In the genomic region with DNA sequence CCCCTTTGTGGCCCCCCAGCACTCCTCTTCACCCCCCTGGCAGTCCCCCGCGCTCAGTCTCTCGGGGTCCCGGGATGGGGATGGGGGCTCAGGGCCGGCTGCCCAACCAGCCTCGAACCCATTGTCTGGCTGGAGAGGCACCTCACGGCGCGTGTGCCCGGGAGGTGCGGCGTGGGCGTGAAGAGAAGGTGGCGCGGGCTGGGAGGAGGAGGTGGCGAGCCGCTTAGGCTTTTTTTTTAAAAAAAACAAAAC, we compare ENCODE assay signal across 9 cellular contexts. TPM values are rescaled to one million over a fixed set of nuclear protein-coding genes. Genes with fewer than 3 reads are reported as not detected.
A peak's percentile ranks its signal among the peaks of the same experiment; 100 is the strongest.
DNase-seq lines count a peak whose midpoint lies in the region; ATAC-seq, FAIRE-seq and TF ChIP-seq lines count a peak whose summit lies in the region.
"Had no signal": no experiment of that assay in that cellular context is flagged by ENCODE, and none has a peak within 500 bp of the region (broad histone marks: within the 10 kb centered on the region; RNA-seq: fewer than 3 reads in every experiment).

No MANE protein-coding gene starts in this region.

- FAIRE-seq in astrocyte (lab: Jason Lieb, UNC) (no peak), keratinocyte (lab: Jason Lieb, UNC) (no peak)
- FAIRE-seq: A204.1 had no signal

- dilution Hi-C loops in keratinocyte (cut with MboI; ENCODE audit: extremely low pct_ligation_motif_present, low sequenced_read_pairs): no loop called here

- H3K4me1 ChIP-seq in astrocyte (ENCODE audit: insufficient read depth, low read length) (peaks cover 6% of the 10 kb centered on the region), keratinocyte (ENCODE audit: control insufficient read depth, extremely low read depth, insufficient read depth, low read length) (peaks cover 25% of the 10 kb centered on the region)

- H3K79me2 ChIP-seq in astrocyte (ENCODE audit: insufficient read depth, low read length): peaks cover 53% of the 10 kb centered on the region
- peaks cover 56% of the 10 kb centered on the region for H3K79me2 ChIP-seq in keratinocyte (ENCODE audit: control insufficient read depth, insufficient read depth, low read length)

- H3K4me3 ChIP-seq in astrocyte (ENCODE audit: insufficient read depth, low read depth, low read length) (peak overlapping the region; percentile 68), keratinocyte (ENCODE audit: control insufficient read depth in 2 of 3, extremely low read depth in 1 of 3, insufficient read depth in 2 of 3, low read depth in 1 of 3, low read length in 3 of 3) (peak overlapping the region; percentile 66 to 85 (median 75))

- H3K36me3 Mint-ChIP-seq in astrocyte (ENCODE audit: low read depth, unreplicated experiment): no peaks in the 10 kb centered on the region
- H3K36me3 Mint-ChIP-seq in stimulated activated naive B cell treated with anti-CD40 and anti-IgM and Interleukin-4, amounts not matched to agents 10 μg/mL and 1 μg/mL and 100 μg/mL, for 72 hours: no peaks in the 10 kb centered on the region

- H3K27me3 Mint-ChIP-seq in astrocyte (ENCODE audit: low read depth, unreplicated experiment): no peaks in the 10 kb centered on the region
- H3K27me3 Mint-ChIP-seq in stimulated activated naive B cell treated with anti-CD40 and anti-IgM and Interleukin-4, amounts not matched to agents 10 μg/mL and 1 μg/mL and 100 μg/mL, for 72 hours: peaks cover 18 to 23% of the 10 kb centered on the region in 2 donors

- peaks cover 14% of the 10 kb centered on the region for H3K4me1 Mint-ChIP-seq in astrocyte (ENCODE audit: low read depth, unreplicated experiment)
- H3K4me1 Mint-ChIP-seq in stimulated activated naive B cell treated with anti-CD40 and anti-IgM and Interleukin-4, amounts not matched to agents 10 μg/mL and 1 μg/mL and 100 μg/mL, for 72 hours: peaks cover 8 to 18% of the 10 kb centered on the region in 2 donors

- peak overlapping the region; percentile 96 for H3K4me3 Mint-ChIP-seq in astrocyte (ENCODE audit: unreplicated experiment)
- H3K4me3 Mint-ChIP-seq in stimulated activated naive B cell treated with anti-CD40 and anti-IgM and Interleukin-4, amounts not matched to agents 10 μg/mL and 1 μg/mL and 100 μg/mL, for 72 hours: peak overlapping the region; percentile 90 to 94

- H2AFZ ChIP-seq in astrocyte (ENCODE audit: low read depth, low read length) (peak overlapping the region; percentile 88), keratinocyte (ENCODE audit: control insufficient read depth, low read length) (no peak overlapping the region)

- ATAC-seq in HG03280 (IDR thresholded peaks at IDR 0.05; ENCODE audit: unreplicated experiment): peak; percentile 17
- ATAC-seq in stimulated activated naive B cell treated with anti-CD40 and anti-IgM and Interleukin-4, amounts not matched to agents 10 μg/mL and 1 μg/mL and 100 μg/mL, for 72 hours (replicated peaks): peak; percentile 19 to 28

- H3K9me1 ChIP-seq in keratinocyte (ENCODE audit: control insufficient read depth, extremely low read depth, insufficient read depth, low read length): no peaks in the 10 kb centered on the region

- no peaks in the 10 kb centered on the region for H3K27me3 ChIP-seq in astrocyte (ENCODE audit: insufficient read depth, low read length)
- no peaks in the 10 kb centered on the region for H3K27me3 ChIP-seq in keratinocyte (ENCODE audit: control insufficient read depth, extremely low read depth, insufficient read depth, low read length)

- TF ChIP-seq CTCF in astrocyte (IDR thresholded peaks at IDR 0.05; ENCODE audit: insufficient read depth, low read depth, low read length): no peak
- no peak for TF ChIP-seq CTCF in keratinocyte (optimal IDR thresholded peaks at IDR 0.05 in 1 of 3, IDR thresholded peaks at IDR 0.05 in 1 of 3, conservative IDR thresholded peaks at IDR 0.05 in 1 of 3; ENCODE audit: extremely low read depth in 1 of 3, insufficient read depth in 2 of 3, low read length in 3 of 3)

- peak overlapping the region; percentile 82 for H3K9ac ChIP-seq in astrocyte (ENCODE audit: low read length)
- peak overlapping the region; percentile 79 for H3K9ac ChIP-seq in keratinocyte (ENCODE audit: control insufficient read depth, extremely low read depth, insufficient read depth, low read length)

- H3K9me3 Mint-ChIP-seq in astrocyte (ENCODE audit: unreplicated experiment): no peaks in the 10 kb centered on the region
- no peaks in the 10 kb centered on the region for H3K9me3 Mint-ChIP-seq in stimulated activated naive B cell treated with anti-CD40 and anti-IgM and Interleukin-4, amounts not matched to agents 10 μg/mL and 1 μg/mL and 100 μg/mL, for 72 hours

- no peaks in the 10 kb centered on the region for H3K9me3 ChIP-seq in astrocyte (ENCODE audit: insufficient read depth, low read depth, low read length)
- no peaks in the 10 kb centered on the region for H3K9me3 ChIP-seq in keratinocyte (ENCODE audit: control insufficient read depth, low read depth, low read length)

- H4K20me1 ChIP-seq in astrocyte (ENCODE audit: insufficient read depth, low read length) (peaks cover 46% of the 10 kb centered on the region), keratinocyte (ENCODE audit: control insufficient read depth, extremely low read depth, insufficient read depth, low read length) (peaks cover 10% of the 10 kb centered on the region)

- DNase-seq in DMS53 (lab: John Stamatoyannopoulos, UW): peak; percentile 39
- no peak for DNase-seq in DMS53 treated with DMSO at 0.1 percent for 48 hours (lab: John Stamatoyannopoulos, UW; ENCODE audit: unreplicated experiment)
- no peak for DNase-seq in astrocyte (ENCODE audit: low read depth)
- DNase-seq in keratinocyte (ENCODE audit: low read depth, low spot score): no peak
- peak; percentile 6 for DNase-seq in stimulated activated naive B cell treated with anti-CD40 and anti-IgM and Interleukin-4, amounts not matched to agents 10 μg/mL and 1 μg/mL and 100 μg/mL, for 72 hours
- DNase-seq in NCI-H1092 treated with DMSO at 0.1 percent for 48 hours (lab: John Stamatoyannopoulos, UW): no peak
- DNase-seq in pons (ENCODE audit: low spot score): no peak

- H3K27ac Mint-ChIP-seq in astrocyte (ENCODE audit: unreplicated experiment): no peak overlapping the region
- no peak overlapping the region for H3K27ac Mint-ChIP-seq in stimulated activated naive B cell treated with anti-CD40 and anti-IgM and Interleukin-4, amounts not matched to agents 10 μg/mL and 1 μg/mL and 100 μg/mL, for 72 hours

- H3K36me3 ChIP-seq in astrocyte (ENCODE audit: insufficient read depth, low read length): no peaks in the 10 kb centered on the region
- no peaks in the 10 kb centered on the region for H3K36me3 ChIP-seq in keratinocyte (ENCODE audit: control insufficient read depth in 2 of 2, extremely low read depth in 1 of 2, insufficient read depth in 2 of 2, low read length in 2 of 2)

- peak overlapping the region; percentile 49 for H3K27ac ChIP-seq in astrocyte (ENCODE audit: low read depth, low read length)
- H3K27ac ChIP-seq in keratinocyte (ENCODE audit: control insufficient read depth, insufficient read depth, low read length): peak overlapping the region; percentile 74

- H3K4me2 ChIP-seq in astrocyte (ENCODE audit: low read length): peak overlapping the region; percentile 84
- peak overlapping the region; percentile 66 for H3K4me2 ChIP-seq in keratinocyte (ENCODE audit: control insufficient read depth, extremely low read depth, insufficient read depth, low read depth, low read length)

RNA-seq across cellular contexts. Expression of gene FMNL2, which starts 0.8 kb away (rescaled TPM):
- 29.1 and 34.3 TPM in 2 replicates for total RNA-seq in astrocyte
- polyA plus RNA-seq in keratinocyte: 38.6 to 62.7 TPM (median 38.9 TPM) in 3 replicates
- 28.4 TPM for polyA plus RNA-seq in keratinocyte (2011; ENCODE audit: low read depth)
- 26.1 and 46.9 TPM in 2 replicates for polyA plus RNA-seq in keratinocyte (2011; cell fraction: cytosol; rRNA removed)
- 69.8 and 89.4 TPM in 2 replicates for polyA plus RNA-seq in keratinocyte (2011; cell fraction: nucleus; rRNA removed)
- polyA plus RNA-seq in keratinocyte (2012; ENCODE audit: low replicate concordance): 24.4 and 38.3 TPM in 2 replicates
- polyA minus RNA-seq in keratinocyte: 11.4 to 54.5 TPM (median 21.6 TPM) in 3 replicates
- polyA minus RNA-seq in keratinocyte (2011; cell fraction: cytosol; rRNA and poly(A)+ RNA removed): 24.7 TPM
- 42.3 and 92.3 TPM in 2 replicates for polyA minus RNA-seq in keratinocyte (2011; cell fraction: nucleus; rRNA and poly(A)+ RNA removed)

Comparison
In these comparisons a context has a peak if more than half of its experiments do, and no peak if none do; other contexts are left out.
1. DNase-seq: peak in DMS53 (single experiment) and stimulated activated naive B cell treated with anti-CD40 and anti-IgM and Interleukin-4, amounts not matched to agents 10 μg/mL and 1 μg/mL and 100 μg/mL, for 72 hours (single experiment); none in DMS53 treated with DMSO at 0.1 percent for 48 hours (single experiment), astrocyte (single experiment), keratinocyte (single experiment), NCI-H1092 treated with DMSO at 0.1 percent for 48 hours (single experiment) and pons (single experiment).